ENCODE assay signal across 20 cellular contexts in genomic region chr14:95667251-95667693, GRCh38. TPM values are rescaled to one million over a fixed set of nuclear protein-coding genes. Genes with fewer than 3 reads are reported as not detected.
DNase-seq lines count a peak whose midpoint lies in the region; ATAC-seq and TF ChIP-seq lines count a peak whose summit lies in the region.
"Had no signal": no experiment of that assay in that cellular context is flagged by ENCODE, and none has a peak within 500 bp of the region (broad histone marks: within the 10 kb centered on the region; RNA-seq: fewer than 3 reads in every experiment).

No MANE protein-coding gene starts in this region.

- H3K9me3 ChIP-seq in DND-41 (ENCODE audit: insufficient read depth, low read length, severe bottlenecking) = no peaks in the 10 kb centered on the region
- H3K9me3 ChIP-seq in aorta (ENCODE audit: control insufficient read depth, low read length) = no peaks in the 10 kb centered on the region
- H3K9me3 ChIP-seq: heart right ventricle, right atrium auricular region had no signal

- no peak overlapping the region for H3K27ac ChIP-seq in DND-41 (ENCODE audit: low read length)
- no peak overlapping the region for H3K27ac ChIP-seq in aorta (ENCODE audit: low read depth in 1 of 2, low read length in 2 of 2)
- H3K27ac ChIP-seq: heart right ventricle, right atrium auricular region had no signal

- no peaks in the 10 kb centered on the region for H3K27me3 Mint-ChIP-seq in nephron progenitor cell (ENCODE audit: low read depth, poor library complexity)
- H3K27me3 Mint-ChIP-seq in activated naive CD4-positive, alpha-beta T cell treated with anti-CD3 and anti-CD28 coated beads, Interleukin-2, amount 10 ng/mL, durations not matched to agents 7 days and 5 days = no peaks in the 10 kb centered on the region
- H3K27me3 Mint-ChIP-seq: activated CD4-positive, alpha-beta T cell treated with anti-CD3 and anti-CD28 coated beads, Interleukin-2, amount 10 ng/mL, durations not matched to agents 7 days and 5 days had no signal

- DNase-seq in DND-41 = peak; percentile 59
- peak; percentile 35 to 76 for DNase-seq in NCI-H526 (lab: John Stamatoyannopoulos, UW)
- peak; percentile 25 for DNase-seq in nephron progenitor cell
- DNase-seq in stimulated activated effector memory CD8-positive, alpha-beta T cell treated with anti-CD3 and anti-CD28 coated beads, Interleukin-12 subunit alpha, Interleukin-12 subunit beta, amount 100 ng/mL, for 72 hours (ENCODE audit: low spot score in 2 of 2) = no peak
- no peak for DNase-seq in aorta
- no peak for DNase-seq in Ammon's horn (ENCODE audit: low spot score)
- no peak for DNase-seq in activated naive CD4-positive, alpha-beta T cell treated with anti-CD3 and anti-CD28 coated beads, Interleukin-2, amount 10 ng/mL, durations not matched to agents 7 days and 5 days
- DNase-seq: activated CD4-positive, alpha-beta T cell treated with anti-CD3 and anti-CD28 coated beads, Interleukin-2, amount 10 ng/mL, durations not matched to agents 7 days and 5 days; amniotic stem cell; heart right ventricle; KG1; left colon; naive thymus-derived CD4-positive, alpha-beta T cell; stimulated activated CD4-positive, alpha-beta T cell treated with anti-CD3 and anti-CD28 coated beads, Interleukin-4, amount 100 ng/mL, for 24 hours; stimulated activated naive CD4-positive, alpha-beta T cell treated with Interleukin-2 at 50 U/mL for 16 hours had no signal

- no peaks in the 10 kb centered on the region for H3K36me3 Mint-ChIP-seq in nephron progenitor cell (ENCODE audit: low read depth)
- H3K36me3 Mint-ChIP-seq in stimulated activated effector memory CD8-positive, alpha-beta T cell treated with anti-CD3 and anti-CD28 coated beads, Interleukin-12 subunit alpha, Interleukin-12 subunit beta, amount 100 ng/mL, for 72 hours = no peaks in the 10 kb centered on the region
- H3K36me3 Mint-ChIP-seq in activated naive CD4-positive, alpha-beta T cell treated with anti-CD3 and anti-CD28 coated beads, Interleukin-2, amount 10 ng/mL, durations not matched to agents 7 days and 5 days = no peaks in the 10 kb centered on the region
- H3K36me3 Mint-ChIP-seq: CD14-positive monocyte; naive thymus-derived CD4-positive, alpha-beta T cell had no signal

- H3K4me3 ChIP-seq in DND-41 (ENCODE audit: low read depth in 1 of 2, low read length in 2 of 2) (no peak overlapping the region), aorta (ENCODE audit: low read length in 2 of 2) (no peak overlapping the region)
- H3K4me3 ChIP-seq: heart right ventricle, right atrium auricular region had no signal

- intact Hi-C loops in aorta (cut with DNase I) = no loop called here

- H3K9ac ChIP-seq in DND-41 (ENCODE audit: low read depth, low read length) = no peak overlapping the region

- CTCF ChIA-PET in activated naive CD4-positive, alpha-beta T cell treated with anti-CD3 and anti-CD28 coated beads, Interleukin-2, amount 10 ng/mL, durations not matched to agents 7 days and 5 days (lab: Charles Lee) = interaction anchor here (1.2 kb wide), 1 partner anchor 16 kb away, joined by 5 read pairs; no protein-coding TSS in a partner anchor

- peak; percentile 89 for ATAC-seq in DND-41 (ENCODE audit: insufficient read depth, low read depth)
- peak; percentile 43 for ATAC-seq in HG03196 (IDR thresholded peaks at IDR 0.05; ENCODE audit: unreplicated experiment)
- no peak for ATAC-seq in stimulated activated effector memory CD8-positive, alpha-beta T cell treated with anti-CD3 and anti-CD28 coated beads, Interleukin-12 subunit alpha, Interleukin-12 subunit beta, amount 100 ng/mL, for 72 hours
- ATAC-seq in aorta (ENCODE audit: low FRiP score) = no peak
- ATAC-seq: heart right ventricle; left colon; naive thymus-derived CD4-positive, alpha-beta T cell had no signal

- no peaks in the 10 kb centered on the region for H3K36me3 ChIP-seq in DND-41 (ENCODE audit: insufficient read depth, low read length)
- H3K36me3 ChIP-seq in aorta (ENCODE audit: control insufficient read depth in 1 of 2, insufficient read depth in 2 of 2, low read length in 1 of 2) = no peaks in the 10 kb centered on the region
- H3K36me3 ChIP-seq: heart right ventricle, right atrium auricular region had no signal

- H3K27ac Mint-ChIP-seq in nephron progenitor cell = no peak overlapping the region
- H3K27ac Mint-ChIP-seq in stimulated activated effector memory CD8-positive, alpha-beta T cell treated with anti-CD3 and anti-CD28 coated beads, Interleukin-12 subunit alpha, Interleukin-12 subunit beta, amount 100 ng/mL, for 72 hours = no peak overlapping the region
- no peak overlapping the region for H3K27ac Mint-ChIP-seq in activated naive CD4-positive, alpha-beta T cell treated with anti-CD3 and anti-CD28 coated beads, Interleukin-2, amount 10 ng/mL, durations not matched to agents 7 days and 5 days
- H3K27ac Mint-ChIP-seq: activated CD4-positive, alpha-beta T cell treated with anti-CD3 and anti-CD28 coated beads, Interleukin-2, amount 10 ng/mL, durations not matched to agents 7 days and 5 days; CD14-positive monocyte; naive thymus-derived CD4-positive, alpha-beta T cell had no signal

- TF ChIP-seq CTCF in DND-41 (IDR thresholded peaks at IDR 0.05; ENCODE audit: borderline replicate concordance, extremely low read depth, low read length, poor library complexity, severe bottlenecking) (no peak), nephron progenitor cell (IDR thresholded peaks at IDR 0.05) (no peak)

- H3K27me3 ChIP-seq in DND-41 (ENCODE audit: insufficient read depth, low read length, poor library complexity) (no peaks in the 10 kb centered on the region), aorta (ENCODE audit: control insufficient read depth in 1 of 2, insufficient read depth in 2 of 2, low read length in 1 of 2) (no peaks in the 10 kb centered on the region)
- H3K27me3 ChIP-seq: right atrium auricular region had no signal

- peaks cover 38% of the 10 kb centered on the region for H3K4me1 Mint-ChIP-seq in nephron progenitor cell
- no peaks in the 10 kb centered on the region for H3K4me1 Mint-ChIP-seq in stimulated activated effector memory CD8-positive, alpha-beta T cell treated with anti-CD3 and anti-CD28 coated beads, Interleukin-12 subunit alpha, Interleukin-12 subunit beta, amount 100 ng/mL, for 72 hours
- peaks cover 6% of the 10 kb centered on the region for H3K4me1 Mint-ChIP-seq in activated naive CD4-positive, alpha-beta T cell treated with anti-CD3 and anti-CD28 coated beads, Interleukin-2, amount 10 ng/mL, durations not matched to agents 7 days and 5 days
- H3K4me1 Mint-ChIP-seq: CD14-positive monocyte had no signal

- 21 to 37% methylated on average over 2 to 3 of the region's 3 CpGs for WGBS in aorta, 2 donors

- no peaks in the 10 kb centered on the region for H4K20me1 ChIP-seq in DND-41 (ENCODE audit: insufficient read depth, low read length)

- H3K4me3 Mint-ChIP-seq in nephron progenitor cell = no peak overlapping the region
- no peak overlapping the region for H3K4me3 Mint-ChIP-seq in stimulated activated effector memory CD8-positive, alpha-beta T cell treated with anti-CD3 and anti-CD28 coated beads, Interleukin-12 subunit alpha, Interleukin-12 subunit beta, amount 100 ng/mL, for 72 hours
- no peak overlapping the region for H3K4me3 Mint-ChIP-seq in activated naive CD4-positive, alpha-beta T cell treated with anti-CD3 and anti-CD28 coated beads, Interleukin-2, amount 10 ng/mL, durations not matched to agents 7 days and 5 days
- H3K4me3 Mint-ChIP-seq: activated CD4-positive, alpha-beta T cell treated with anti-CD3 and anti-CD28 coated beads, Interleukin-2, amount 10 ng/mL, durations not matched to agents 7 days and 5 days; CD14-positive monocyte; naive thymus-derived CD4-positive, alpha-beta T cell had no signal

- H3K4me1 ChIP-seq in DND-41 (ENCODE audit: insufficient read depth, low read length) (no peaks in the 10 kb centered on the region), aorta (ENCODE audit: control insufficient read depth in 1 of 2, insufficient read depth in 2 of 2, low read length in 2 of 2) (no peaks in the 10 kb centered on the region)
- H3K4me1 ChIP-seq: right atrium auricular region had no signal

- H2AFZ ChIP-seq in DND-41 (ENCODE audit: low read depth, low read length) = no peak overlapping the region

- no peaks in the 10 kb centered on the region for H3K9me3 Mint-ChIP-seq in nephron progenitor cell
- no peaks in the 10 kb centered on the region for H3K9me3 Mint-ChIP-seq in stimulated activated effector memory CD8-positive, alpha-beta T cell treated with anti-CD3 and anti-CD28 coated beads, Interleukin-12 subunit alpha, Interleukin-12 subunit beta, amount 100 ng/mL, for 72 hours
- H3K9me3 Mint-ChIP-seq in activated naive CD4-positive, alpha-beta T cell treated with anti-CD3 and anti-CD28 coated beads, Interleukin-2, amount 10 ng/mL, durations not matched to agents 7 days and 5 days = no peaks in the 10 kb centered on the region
- H3K9me3 Mint-ChIP-seq: activated CD4-positive, alpha-beta T cell treated with anti-CD3 and anti-CD28 coated beads, Interleukin-2, amount 10 ng/mL, durations not matched to agents 7 days and 5 days; CD14-positive monocyte; naive thymus-derived CD4-positive, alpha-beta T cell had no signal

- no peaks in the 10 kb centered on the region for H3K79me2 ChIP-seq in DND-41 (ENCODE audit: insufficient read depth, low read length)

- no peak overlapping the region for H3K4me2 ChIP-seq in DND-41 (ENCODE audit: insufficient read depth, low read length)

RNA-seq across cellular contexts. Expression of gene TCL1B, which starts 19.0 kb away (rescaled TPM):
- not detected for total RNA-seq in aorta
- polyA plus RNA-seq in aorta = not detected
- total RNA-seq: activated CD4-positive, alpha-beta T cell treated with anti-CD3 and anti-CD28 coated beads, Interleukin-2, amount 10 ng/mL, durations not matched to agents 7 days and 5 days; epithelial cell of proximal tubule; heart right ventricle; left colon; right atrium auricular region; T-helper 2 cell treated with Interferon-gamma antibody and Interleukin-4, amounts not matched to agents 100 ng/mL and 5 ng/mL, for 36 hours had no signal
- polyA plus RNA-seq: CD14-positive monocyte; heart right ventricle; naive thymus-derived CD4-positive, alpha-beta T cell had no signal

RNA-seq across cellular contexts. Expression of gene TCL1A, which starts 46.7 kb away (rescaled TPM):
- total RNA-seq in aorta = not detected
- polyA plus RNA-seq in aorta = not detected
- total RNA-seq: activated CD4-positive, alpha-beta T cell treated with anti-CD3 and anti-CD28 coated beads, Interleukin-2, amount 10 ng/mL, durations not matched to agents 7 days and 5 days; epithelial cell of proximal tubule; T-helper 2 cell treated with Interferon-gamma antibody and Interleukin-4, amounts not matched to agents 100 ng/mL and 5 ng/mL, for 36 hours had no signal

Comparison
In these comparisons a context has a peak if more than half of its experiments do, and no peak if none do; other contexts are left out.
1. ATAC-seq: peak in DND-41 (single experiment) and HG03196 (single experiment); none in stimulated activated effector memory CD8-positive, alpha-beta T cell treated with anti-CD3 and anti-CD28 coated beads, Interleukin-12 subunit alpha, Interleukin-12 subunit beta, amount 100 ng/mL, for 72 hours (single experiment) and aorta (single experiment).
2. DNase-seq: peak in DND-41 (single experiment), NCI-H526 (2 of 2) and nephron progenitor cell (single experiment); none in stimulated activated effector memory CD8-positive, alpha-beta T cell treated with anti-CD3 and anti-CD28 coated beads, Interleukin-12 subunit alpha, Interleukin-12 subunit beta, amount 100 ng/mL, for 72 hours (0 of 2), aorta (0 of 2), Ammon's horn (single experiment) and activated naive CD4-positive, alpha-beta T cell treated with anti-CD3 and anti-CD28 coated beads, Interleukin-2, amount 10 ng/mL, durations not matched to agents 7 days and 5 days (single experiment).